Comparison of ENCODE assay signal across 1 cellular context in genomic region chr3:71489315-71489761, GRCh38.
TF ChIP-seq lines count a peak whose summit lies in the region.

No MANE protein-coding gene starts in this region.

TF ChIP-seq in H1, 55 proteins besides CTCF, POLR2A, EP300 and RAD21:
- no peak for TF ChIP-seq EZH2 (IDR thresholded peaks at IDR 0.05; ENCODE audit: low read depth, low read length, severe bottlenecking)
- no peak for TF ChIP-seq USF2 (IDR thresholded peaks at IDR 0.05; ENCODE audit: low read length)
- TF ChIP-seq KDM4A (IDR thresholded peaks at IDR 0.05; ENCODE audit: low read depth, low read length, severe bottlenecking) = no peak
- no peak for TF ChIP-seq SP4 (IDR thresholded peaks at IDR 0.05; ENCODE audit: low read length)
- TF ChIP-seq CHD2 (IDR thresholded peaks at IDR 0.05; ENCODE audit: low read length) = no peak
- TF ChIP-seq CEBPB (IDR thresholded peaks at IDR 0.05; ENCODE audit: low read depth, low read length) = no peak
- TF ChIP-seq BACH1 (IDR thresholded peaks at IDR 0.05; ENCODE audit: low read length) = no peak
- no peak for TF ChIP-seq YY1 (IDR thresholded peaks at IDR 0.05; ENCODE audit: low read depth, low read length)
- no peak for TF ChIP-seq KDM5A (IDR thresholded peaks at IDR 0.05; ENCODE audit: low read length)
- TF ChIP-seq CREB1 (IDR thresholded peaks at IDR 0.05) = no peak
- TF ChIP-seq RNF2 (IDR thresholded peaks at IDR 0.05; ENCODE audit: borderline replicate concordance, low read depth, low read length, missing control alignments, poor library complexity, severe bottlenecking) = no peak
- TF ChIP-seq CBX8 (IDR thresholded peaks at IDR 0.05; ENCODE audit: borderline replicate concordance, low read depth, low read length) = no peak
- TF ChIP-seq PHF8 (conservative IDR thresholded peaks at IDR 0.05; ENCODE audit: low read depth, low read length) = no peak
- TF ChIP-seq HDAC6 (IDR thresholded peaks at IDR 0.05; ENCODE audit: low read depth, low read length) = no peak
- TF ChIP-seq SUZ12 (IDR thresholded peaks at IDR 0.05; ENCODE audit: low read length) = no peak
- TF ChIP-seq SP1 (IDR thresholded peaks at IDR 0.05; ENCODE audit: low read depth, low read length) = no peak
- no peak for TF ChIP-seq GABPA (IDR thresholded peaks at IDR 0.05; ENCODE audit: borderline replicate concordance, insufficient read depth, low read length)
- TF ChIP-seq BCL11A (IDR thresholded peaks at IDR 0.05; ENCODE audit: low read depth in 2 of 2, low read length in 2 of 2) = no peak
